Comparison of ENCODE assay signal across 13 cellular contexts in genomic region chr2:109342451-109342850, GRCh38.
DNase-seq lines count a peak whose midpoint lies in the region; ATAC-seq and TF ChIP-seq lines count a peak whose summit lies in the region.
"Had no signal": no experiment of that assay in that cellular context is flagged by ENCODE, and none has a peak within 500 bp of the region (broad histone marks: within the 10 kb centered on the region; RNA-seq: fewer than 3 reads in every experiment).

No MANE protein-coding gene starts in this region.

- H3K27ac ChIP-seq in right atrium auricular region (no peak overlapping the region), ectodermal cell (ENCODE audit: insufficient read depth, low read depth, low read length, poor library complexity, severe bottlenecking) (peak overlapping the region; percentile 8)

- intact Hi-C loops in Right ventricle myocardium superior (cut with DNase I): no loop called here

- no peaks in the 10 kb centered on the region for H3K4me1 ChIP-seq in right atrium auricular region
- peaks cover 15% of the 10 kb centered on the region for H3K4me1 ChIP-seq in ectodermal cell (ENCODE audit: control insufficient read depth, insufficient read depth, low read length)
- H3K4me1 ChIP-seq: BE2C, Caco-2 had no signal

- no peaks in the 10 kb centered on the region for H3K27me3 Mint-ChIP-seq in osteocyte (ENCODE audit: unreplicated experiment)

- H3K9me3 ChIP-seq in right atrium auricular region (no peaks in the 10 kb centered on the region), ectodermal cell (ENCODE audit: control insufficient read depth, low read length) (no peaks in the 10 kb centered on the region)
- H3K9me3 ChIP-seq: BE2C, Caco-2 had no signal

- H3K4me3 ChIP-seq in right atrium auricular region (no peak overlapping the region), ectodermal cell (ENCODE audit: insufficient read depth, low read depth, low read length) (no peak overlapping the region)
- H3K4me3 ChIP-seq: GM23338 had no signal

- peaks cover 10% of the 10 kb centered on the region for H3K36me3 Mint-ChIP-seq in osteocyte (ENCODE audit: unreplicated experiment)

- no peaks in the 10 kb centered on the region for H3K36me3 ChIP-seq in right atrium auricular region
- no peaks in the 10 kb centered on the region for H3K36me3 ChIP-seq in ectodermal cell (ENCODE audit: control insufficient read depth, insufficient read depth, low read length)
- H3K36me3 ChIP-seq: BE2C had no signal

- TF ChIP-seq CTCF in right atrium auricular region (IDR thresholded peaks at IDR 0.05) (no peak), osteocyte (IDR thresholded peaks at IDR 0.05) (no peak)

- DNase-seq in right atrium auricular region (ENCODE audit: low spot score) (peak; percentile 26), Right ventricle myocardium superior (no peak), osteocyte (ENCODE audit: extremely low spot score, unreplicated experiment) (peak; percentile 72), AML-193 (lab: John Stamatoyannopoulos, UW) (no peak)
- no peak for DNase-seq in activated CD4-positive, CD25-positive, alpha-beta regulatory T cell (lab: John Stamatoyannopoulos, UW)
- DNase-seq: BE2C; Caco-2; CD8-positive, alpha-beta memory T cell; H9; IMR-90 had no signal

- H3K9me3 Mint-ChIP-seq in osteocyte (ENCODE audit: unreplicated experiment): no peaks in the 10 kb centered on the region
- H3K9me3 Mint-ChIP-seq: CD8-positive, alpha-beta memory T cell had no signal

- ATAC-seq in Right ventricle myocardium superior (ENCODE audit: poor library complexity): no peak
- ATAC-seq in GM19452 (IDR thresholded peaks at IDR 0.05; ENCODE audit: unreplicated experiment): no peak
- ATAC-seq: GM23338 had no signal

- H3K4me3 Mint-ChIP-seq in osteocyte (ENCODE audit: unreplicated experiment): no peak overlapping the region
- H3K4me3 Mint-ChIP-seq: CD8-positive, alpha-beta memory T cell; GM23338; H9 had no signal

- no peaks in the 10 kb centered on the region for H3K27me3 ChIP-seq in right atrium auricular region
- H3K27me3 ChIP-seq in ectodermal cell (ENCODE audit: control insufficient read depth, insufficient read depth, low read length, poor library complexity, severe bottlenecking): no peaks in the 10 kb centered on the region
- H3K27me3 ChIP-seq: BE2C had no signal

- 93 to 94% methylated on average over 14 of the region's 14 CpGs for WGBS in ectodermal cell, 2 experiments

- peak overlapping the region; percentile 23 for H3K27ac Mint-ChIP-seq in osteocyte (ENCODE audit: unreplicated experiment)
- H3K27ac Mint-ChIP-seq: GM23338, H9 had no signal

- H3K4me1 Mint-ChIP-seq in osteocyte (ENCODE audit: unreplicated experiment): peaks cover 78% of the 10 kb centered on the region
- H3K4me1 Mint-ChIP-seq: CD8-positive, alpha-beta memory T cell; GM23338 had no signal

Comparison
In these comparisons a context has a peak if more than half of its experiments do, and no peak if none do; other contexts are left out.
1. DNase-seq: peak in right atrium auricular region (single experiment) and osteocyte (single experiment); none in Right ventricle myocardium superior (single experiment), AML-193 (0 of 2) and activated CD4-positive, CD25-positive, alpha-beta regulatory T cell (0 of 4).